10 cellular contexts compared by ENCODE assay signal in genomic region chr7:23347007-23347681, GRCh38. TPM values are rescaled to one million over a fixed set of nuclear protein-coding genes. Genes with fewer than 3 reads are reported as not detected.
DNase-seq lines count a peak whose midpoint lies in the region; ATAC-seq and TF ChIP-seq lines count a peak whose summit lies in the region.
"Had no signal": no experiment of that assay in that cellular context is flagged by ENCODE, and none has a peak within 500 bp of the region (broad histone marks: within the 10 kb centered on the region; RNA-seq: fewer than 3 reads in every experiment).

No MANE protein-coding gene starts in this region.

- H4K20me1 ChIP-seq in GM23248 (ENCODE audit: insufficient read depth) (no peaks in the 10 kb centered on the region), osteoblast (ENCODE audit: insufficient read depth, low read length) (no peaks in the 10 kb centered on the region)

- peak; percentile 45 for DNase-seq in GM23248
- DNase-seq in RKO (ENCODE audit: low spot score), result peak; percentile 92
- DNase-seq in choroid plexus epithelial cell (ENCODE audit: low read depth), result no peak
- no peak for DNase-seq in osteoblast (ENCODE audit: insufficient read length, low spot score, missing footprints)
- DNase-seq in stimulated activated CD8-positive, alpha-beta memory T cell treated with anti-CD3 and anti-CD28 coated beads, Interleukin-4, amount 100 ng/mL, for 48 hours, result no peak
- no peak for DNase-seq in NCI-H524 (lab: John Stamatoyannopoulos, UW)
- DNase-seq: glutamatergic neuron, transverse colon had no signal

- no peak overlapping the region for H2AFZ ChIP-seq in GM23248
- H2AFZ ChIP-seq in osteoblast (ENCODE audit: low read length), result peak overlapping the region; percentile 24

- H3K4me1 ChIP-seq in GM23248 (ENCODE audit: insufficient read depth), result peaks cover 54% of the 10 kb centered on the region
- peaks cover 52% of the 10 kb centered on the region for H3K4me1 ChIP-seq in osteoblast (ENCODE audit: insufficient read depth, low read length)

- TF ChIP-seq CTCF in choroid plexus epithelial cell (conservative IDR thresholded peaks at IDR 0.05; ENCODE audit: low read depth, low read length) (no peak), osteoblast (IDR thresholded peaks at IDR 0.05; ENCODE audit: extremely low read depth, low read depth, low read length) (no peak)

- peaks cover 58% of the 10 kb centered on the region for H3F3A ChIP-seq in GM23248 (ENCODE audit: insufficient read depth)

- H3K27me3 ChIP-seq in GM23248 (replicated peaks; ENCODE audit: insufficient read depth), result no peaks in the 10 kb centered on the region
- H3K27me3 ChIP-seq in osteoblast (ENCODE audit: insufficient read depth, low read length), result no peaks in the 10 kb centered on the region
- H3K27me3 ChIP-seq: transverse colon had no signal

- H3K9me2 ChIP-seq in GM23248 (ENCODE audit: insufficient read depth), result no peaks in the 10 kb centered on the region

- H3K79me2 ChIP-seq in GM23248 (ENCODE audit: insufficient read depth), result peaks cover 17% of the 10 kb centered on the region; the same call in 1 of the 2 replicates
- H3K79me2 ChIP-seq in osteoblast (ENCODE audit: insufficient read depth, low read length), result peaks cover 9% of the 10 kb centered on the region

- H3K27ac ChIP-seq in GM23248 (peak overlapping the region; percentile 88), osteoblast (ENCODE audit: low read depth, low read length) (peak overlapping the region; percentile 70)
- H3K27ac ChIP-seq: transverse colon had no signal

- peak overlapping the region; percentile 66 for H3K9ac ChIP-seq in GM23248

- H3K4me2 ChIP-seq in GM23248 (ENCODE audit: unreplicated experiment) (peak overlapping the region; percentile 95), osteoblast (ENCODE audit: insufficient read depth, low read length) (peak overlapping the region; percentile 82)

- ATAC-seq in GM21528 (IDR thresholded peaks at IDR 0.05; ENCODE audit: low FRiP score, unreplicated experiment), result no peak
- ATAC-seq in GM18520 (IDR thresholded peaks at IDR 0.05; ENCODE audit: unreplicated experiment), result no peak

- in situ Hi-C loops in GM23248 (cut with MboI), result no loop called here

- H3K9me3 ChIP-seq in GM23248 (ENCODE audit: low read depth) (no peaks in the 10 kb centered on the region), osteoblast (ENCODE audit: low read depth, low read length) (no peaks in the 10 kb centered on the region)
- H3K9me3 ChIP-seq: transverse colon had no signal

- 75 to 78% methylated on average over 9 of the region's 9 CpGs for WGBS in GM23248 (ENCODE audit: low coverage in 1 of 2, low lambda C conversion rate in 2 of 2, missing lambda C conversion rate in 2 of 2), 2 experiments

- H3K4me3 ChIP-seq in GM23248 (peak overlapping the region; percentile 65), choroid plexus epithelial cell (ENCODE audit: low read depth, low read length) (peak overlapping the region; percentile 4), osteoblast (ENCODE audit: insufficient read depth, low read length) (peak overlapping the region; percentile 53)

- H3K36me3 ChIP-seq in GM23248 (ENCODE audit: low read depth) (peaks cover 25% of the 10 kb centered on the region; the same call in 1 of the 2 replicates), osteoblast (ENCODE audit: insufficient read depth, low read length) (peaks cover 5% of the 10 kb centered on the region)
- H3K36me3 ChIP-seq: transverse colon had no signal

RNA-seq across cellular contexts. Expression of gene MALSU1, which starts 48.0 kb away (rescaled TPM):
- total RNA-seq in GM23248 (2014; rRNA removed; shearing (Covaris generic)), result 66.0 and 96.1 TPM in 2 replicates
- polyA plus RNA-seq in GM23248 (2016; fragmentation: Nextera tagmentation; extraction: Ambion mirVana), result 135 and 136 TPM in 2 replicates
- 38.4 and 43.6 TPM in 2 replicates for total RNA-seq in osteoblast

Comparison
In these comparisons a context has a peak if more than half of its experiments do, and no peak if none do; other contexts are left out.
1. DNase-seq: peak in GM23248 (single experiment) and RKO (single experiment); none in choroid plexus epithelial cell (single experiment), osteoblast (single experiment), stimulated activated CD8-positive, alpha-beta memory T cell treated with anti-CD3 and anti-CD28 coated beads, Interleukin-4, amount 100 ng/mL, for 48 hours (single experiment) and NCI-H524 (0 of 2).
2. H3K4me3 ChIP-seq: peak in every context shown above with its lines; median percentile 65 in GM23248; 53 in osteoblast; 4 in choroid plexus epithelial cell.